In the genomic region with DNA sequence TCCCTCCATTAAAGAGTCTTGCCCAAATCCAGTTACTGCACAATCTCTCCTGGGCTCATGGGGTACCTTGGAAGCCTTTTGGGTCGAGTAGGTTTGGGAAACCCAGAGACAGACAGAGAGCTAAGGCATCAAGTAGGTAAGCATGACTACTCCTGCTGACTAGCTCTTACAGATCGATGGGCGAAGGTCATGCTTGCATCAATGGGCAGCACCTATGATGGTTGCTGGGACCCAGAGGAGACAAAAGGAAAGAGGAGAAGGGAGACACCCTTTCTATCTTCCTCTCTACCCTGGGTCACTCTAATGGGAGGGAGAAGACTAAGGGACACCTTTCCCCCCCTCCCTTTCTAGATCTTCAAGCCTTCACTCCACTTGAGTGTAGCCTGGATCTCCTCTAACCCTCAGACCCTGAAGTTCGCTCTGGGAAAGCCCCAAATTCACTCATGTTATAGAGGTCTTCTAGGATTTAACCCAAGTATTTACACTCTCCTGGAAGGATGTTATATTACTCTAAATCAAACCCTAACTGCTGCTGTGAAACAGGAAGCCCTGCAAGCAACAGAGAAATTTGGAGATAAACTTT, we compare ENCODE assay signal across 24 cellular contexts. TPM values are rescaled to one million over a fixed set of nuclear protein-coding genes. Genes with fewer than 3 reads are reported as not detected.
DNase-seq lines count a peak whose midpoint lies in the region; ATAC-seq and TF ChIP-seq lines count a peak whose summit lies in the region.
"Had no signal": no experiment of that assay in that cellular context is flagged by ENCODE, and none has a peak within 500 bp of the region (broad histone marks: within the 10 kb centered on the region; RNA-seq: fewer than 3 reads in every experiment).

No MANE protein-coding gene starts in this region.

- no peak for TF ChIP-seq RAD21 in HCT116 (IDR thresholded peaks at IDR 0.05; ENCODE audit: low read depth)

- H2AFZ ChIP-seq in HCT116 (ENCODE audit: low read depth, low read length, poor library complexity, severe bottlenecking): no peak overlapping the region
- H2AFZ ChIP-seq: PC-9 had no signal

- no peaks in the 10 kb centered on the region for H4K20me1 ChIP-seq in HCT116 (ENCODE audit: insufficient read depth)

- intact Hi-C loops in HCT116 (cut with micrococcal nuclease): no loop called here

- no peak overlapping the region for H3K9ac ChIP-seq in HCT116 (ENCODE audit: low read length)
- no peak overlapping the region for H3K9ac ChIP-seq in mesendoderm (ENCODE audit: low read length)

- TF ChIP-seq CTCF in HCT116 (IDR thresholded peaks at IDR 0.05 in 2 of 3, conservative IDR thresholded peaks at IDR 0.05 in 1 of 3; ENCODE audit: borderline replicate concordance in 1 of 3, insufficient read depth in 1 of 3, low read depth in 2 of 3, low read length in 2 of 3) (no peak), NB4 (IDR thresholded peaks at IDR 0.05; ENCODE audit: low read depth, low read length) (no peak)

- no peak overlapping the region for H2BK15ac ChIP-seq in mesendoderm (replicated peaks; ENCODE audit: low read depth)

- H3K36me3 ChIP-seq in HCT116 (ENCODE audit: control insufficient read depth in 1 of 2, insufficient read depth in 2 of 2, low read length in 2 of 2) (no peaks in the 10 kb centered on the region), mesendoderm (ENCODE audit: control insufficient read depth, insufficient read depth, low read length) (no peaks in the 10 kb centered on the region)
- H3K36me3 ChIP-seq: BE2C, esophagus squamous epithelium, heart left ventricle, spleen had no signal

- H2BK120ac ChIP-seq in mesendoderm (ENCODE audit: low read depth, low read length): no peak overlapping the region

- peaks cover 24 to 28% of the 10 kb centered on the region in 2 experiments; a peak in 3 of 4 replicates for H3K9me3 ChIP-seq in HCT116 (ENCODE audit: control insufficient read depth in 1 of 2, insufficient read depth in 1 of 2, low read depth in 1 of 2, low read length in 2 of 2)

- H3K27me3 ChIP-seq in HCT116 (ENCODE audit: insufficient read depth, low read length): no peaks in the 10 kb centered on the region
- no peaks in the 10 kb centered on the region for H3K27me3 ChIP-seq in mesendoderm (ENCODE audit: insufficient read depth, low read length, poor library complexity)
- H3K27me3 ChIP-seq: BE2C, esophagus squamous epithelium, heart left ventricle, spleen had no signal

- no peak overlapping the region for H3K23ac ChIP-seq in mesendoderm (ENCODE audit: low read length)

- H3K4me1 ChIP-seq in HCT116 (ENCODE audit: control insufficient read depth in 1 of 2, insufficient read depth in 2 of 2, low read length in 2 of 2) (no peaks in the 10 kb centered on the region), mesendoderm (ENCODE audit: control insufficient read depth, low read depth, low read length) (no peaks in the 10 kb centered on the region)
- H3K4me1 ChIP-seq: BE2C, Caco-2, esophagus squamous epithelium, heart left ventricle, spleen had no signal

- H3K9me2 ChIP-seq in HCT116 (ENCODE audit: insufficient read depth): no peaks in the 10 kb centered on the region

- DNase-seq in HCT116 (ENCODE audit: low read depth, low spot score): peak; percentile 36
- DNase-seq in NB4 (ENCODE audit: low read depth): peak; percentile 28
- DNase-seq in dermis blood vessel endothelial cell: peak; percentile 7
- DNase-seq in mesendoderm: peak; percentile 12
- no peak for DNase-seq in germinal center (ENCODE audit: low spot score)
- no peak for DNase-seq in stimulated activated CD4-positive, alpha-beta T cell treated with anti-CD3 and anti-CD28 coated beads, Interleukin-1b, Interleukin-23, amount 100 ng/mL, for 48 hours
- DNase-seq: activated CD4-positive, alpha-beta T cell treated with anti-CD3 and anti-CD28 coated beads, Interleukin-2, amount 50 U/mL, for 1 hour; BE2C; Caco-2; effector memory CD4-positive, alpha-beta T cell; esophagus squamous epithelium; heart left ventricle; HFFc6; immature natural killer cell; left ventricle myocardium superior; NCI-H187; NCI-H345; nucleus accumbens; PC-9; SIG-M5; spleen; T-cell had no signal

- POLR2A ChIA-PET in HCT116 (lab: Charles Lee): no interaction called here

- no peak overlapping the region for H2BK5ac ChIP-seq in mesendoderm (ENCODE audit: low read length)

- H3K27ac ChIP-seq in HCT116 (ENCODE audit: low read depth, low read length) (no peak overlapping the region), mesendoderm (ENCODE audit: low read depth, low read length) (no peak overlapping the region)
- H3K27ac ChIP-seq: esophagus squamous epithelium, heart left ventricle, HL-60, PC-9, spleen had no signal

- ATAC-seq in HCT116 (no peak), GM18517 (IDR thresholded peaks at IDR 0.05; ENCODE audit: unreplicated experiment) (no peak)
- ATAC-seq: heart left ventricle, left ventricle myocardium superior, T-cell had no signal

- H3K79me2 ChIP-seq in HCT116 (ENCODE audit: insufficient read depth, low read length) (no peaks in the 10 kb centered on the region), mesendoderm (ENCODE audit: control insufficient read depth, insufficient read depth, low read length) (no peaks in the 10 kb centered on the region)

- H3K18ac ChIP-seq in mesendoderm (ENCODE audit: low read length): no peak overlapping the region

- no peak for TF ChIP-seq POLR2A in HCT116 (IDR thresholded peaks at IDR 0.05; ENCODE audit: borderline replicate concordance, extremely low read depth, insufficient read depth, insufficient read length)
- TF ChIP-seq POLR2A in NB4 (IDR thresholded peaks at IDR 0.05; ENCODE audit: extremely low read depth, insufficient read length): no peak

- H3K4ac ChIP-seq in mesendoderm (ENCODE audit: low read depth, low read length): no peak overlapping the region

- H2AK5ac ChIP-seq in mesendoderm (ENCODE audit: low read length): no peak overlapping the region

- no CpG with 5 or more reads among the region's 4 CpGs for WGBS in mesendoderm (ENCODE audit: extremely low coverage, insufficient coverage, low lambda C conversion rate)

- H3K4me2 ChIP-seq in HCT116 (ENCODE audit: low read length): no peak overlapping the region
- no peak overlapping the region for H3K4me2 ChIP-seq in mesendoderm (ENCODE audit: low read length)
- H3K4me2 ChIP-seq: PC-9 had no signal

- no peak overlapping the region for H3K4me3 ChIP-seq in HCT116 (replicated peaks in 1 of 2; ENCODE audit: low read depth in 1 of 2, low read length in 2 of 2)
- H3K4me3 ChIP-seq in NB4 (ENCODE audit: low read depth, low read length): no peak overlapping the region
- no peak overlapping the region for H3K4me3 ChIP-seq in mesendoderm (ENCODE audit: low read length)
- H3K4me3 ChIP-seq: esophagus squamous epithelium, heart left ventricle, PC-9, spleen had no signal

- no peaks in the 10 kb centered on the region for H3K79me1 ChIP-seq in mesendoderm (ENCODE audit: low read length)

- CTCF ChIA-PET in HCT116 (lab: Charles Lee): no interaction called here

- RAD21 ChIA-PET in HCT116 (lab: Charles Lee; ENCODE audit: low non-redundant PET in 1 of 2, low total read pairs in 2 of 2, uncharacterized antibody in 2 of 2, unreplicated experiment in 2 of 2): no interaction called here

- no peak overlapping the region for H4K5ac ChIP-seq in mesendoderm (ENCODE audit: low read length)

- BruUV-seq in HCT116 (replicated peaks; lab: Mats Ljungman, UMichigan): no TSS peak

- no peak overlapping the region for H3K56ac ChIP-seq in mesendoderm (ENCODE audit: low read length)

- H4K8ac ChIP-seq in mesendoderm (ENCODE audit: low read depth, low read length): no peak overlapping the region

TF ChIP-seq in HCT116, 20 proteins besides CTCF, POLR2A, EP300 and RAD21:
- TF ChIP-seq POLR2AphosphoS5 (IDR thresholded peaks at IDR 0.05; ENCODE audit: low read depth, low read length): no peak
- peak; percentile 68 for TF ChIP-seq YY1 (IDR thresholded peaks at IDR 0.05; ENCODE audit: extremely low read depth, insufficient replicate concordance, low read depth, low read length)
- peak; percentile 100 for TF ChIP-seq CBX3 (IDR thresholded peaks at IDR 0.05; ENCODE audit: low read depth)
- no peak for TF ChIP-seq EZH2phosphoT487 (IDR thresholded peaks at IDR 0.05; ENCODE audit: borderline replicate concordance)
- TF ChIP-seq FOSL1 (IDR thresholded peaks at IDR 0.05; ENCODE audit: low read depth): no peak

RNA-seq across cellular contexts. Expression of a gene that starts 31.6 kb away (rescaled TPM):
- 18.7 TPM for total RNA-seq in HCT116 (2021; ENCODE audit: unreplicated experiment)
- polyA plus RNA-seq in HCT116 (2012): 11.4 and 12.5 TPM in 2 replicates
- total RNA-seq in dermis blood vessel endothelial cell: 22.7 and 24.3 TPM in 2 replicates
- polyA plus RNA-seq in mesendoderm (2013, experiment 1 of 2): 8.7 TPM
- polyA plus RNA-seq in mesendoderm (2013, experiment 2 of 2): 8.9 TPM

Comparison
In these comparisons a context has a peak if more than half of its experiments do, and no peak if none do; other contexts are left out.
1. DNase-seq: peak in HCT116 (single experiment), NB4 (single experiment), dermis blood vessel endothelial cell (single experiment) and mesendoderm (single experiment); none in germinal center (single experiment) and stimulated activated CD4-positive, alpha-beta T cell treated with anti-CD3 and anti-CD28 coated beads, Interleukin-1b, Interleukin-23, amount 100 ng/mL, for 48 hours (single experiment).